ENCODE assay signal across 13 cellular contexts in the genomic region with DNA sequence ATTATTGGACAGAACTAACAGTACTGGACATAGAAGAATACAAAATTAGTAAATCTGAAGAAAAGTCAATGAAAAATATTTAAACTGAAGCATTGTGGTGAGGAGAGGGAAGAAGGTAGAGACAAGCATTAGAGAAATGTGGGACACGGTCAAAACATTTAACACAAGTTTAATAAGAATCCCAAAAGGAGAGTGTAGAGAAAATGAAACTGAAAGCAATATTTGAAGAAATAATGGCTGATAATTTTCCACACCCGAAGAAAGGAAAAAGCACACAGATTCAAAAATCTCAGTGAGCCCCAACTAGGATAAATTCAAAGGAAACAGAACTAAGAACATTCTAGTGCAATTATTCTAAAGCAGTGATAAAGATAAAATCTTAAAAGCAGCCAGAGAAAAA.
DNase-seq lines count a peak whose midpoint lies in the region; ATAC-seq and TF ChIP-seq lines count a peak whose summit lies in the region.
"Had no signal": no experiment of that assay in that cellular context is flagged by ENCODE, and none has a peak within 500 bp of the region (broad histone marks: within the 10 kb centered on the region; RNA-seq: fewer than 3 reads in every experiment).

No MANE protein-coding gene starts in this region.

- no peak overlapping the region for H3K27ac ChIP-seq in IMR-90 (ENCODE audit: insufficient read depth, low read length)
- no peak overlapping the region for H3K27ac ChIP-seq in dorsolateral prefrontal cortex
- no peak overlapping the region for H3K27ac ChIP-seq in body of pancreas
- H3K27ac ChIP-seq: heart left ventricle had no signal

- H2AK9ac ChIP-seq in IMR-90 (replicated peaks; ENCODE audit: low read depth, low read length, poor library complexity), result no peak overlapping the region

- CTCF ChIA-PET in IMR-90 (lab: Yijun Ruan, JAX), result no interaction called here

- H3K4me3 ChIP-seq in IMR-90 (ENCODE audit: insufficient read depth, low read depth, low read length), result no peak overlapping the region
- peak overlapping the region in 30 of 59 donors; percentile 1 to 47 (median 25) for H3K4me3 ChIP-seq in dorsolateral prefrontal cortex
- H3K4me3 ChIP-seq in mucosa of stomach (ENCODE audit: low read length), result no peak overlapping the region
- H3K4me3 ChIP-seq in body of pancreas, result no peak overlapping the region

- no peaks in the 10 kb centered on the region for H3K9me3 ChIP-seq in IMR-90 (ENCODE audit: control insufficient read depth, insufficient read depth, low read length)
- no peaks in the 10 kb centered on the region for H3K9me3 ChIP-seq in mucosa of stomach (ENCODE audit: control insufficient read depth, low read length)
- H3K9me3 ChIP-seq in body of pancreas, result no peaks in the 10 kb centered on the region
- H3K9me3 ChIP-seq: heart left ventricle had no signal

- H3K4me1 ChIP-seq in IMR-90 (ENCODE audit: control insufficient read depth, insufficient read depth, low read length) (no peaks in the 10 kb centered on the region), mucosa of stomach (ENCODE audit: control insufficient read depth, insufficient read depth, low read length) (no peaks in the 10 kb centered on the region), body of pancreas (no peaks in the 10 kb centered on the region)
- H3K4me1 ChIP-seq: heart left ventricle had no signal

- H3K14ac ChIP-seq in IMR-90 (replicated peaks; ENCODE audit: low read depth, low read length), result no peak overlapping the region

- no peak overlapping the region for H2BK120ac ChIP-seq in IMR-90 (ENCODE audit: low read depth, low read length)

- no peak for ATAC-seq in IMR-90 (ENCODE audit: low read depth)
- ATAC-seq in body of pancreas, result no peak
- ATAC-seq: activated naive CD8-positive, alpha-beta T cell treated with anti-CD3 and anti-CD28 coated beads, Interleukin-2, amount 50 U/mL, for 24 hours; heart left ventricle; Right ventricle myocardium inferior had no signal

- no peaks in the 10 kb centered on the region for H3K79me1 ChIP-seq in IMR-90 (ENCODE audit: low read depth in 1 of 2, low read length in 2 of 2)

- H3K9ac ChIP-seq in IMR-90 (ENCODE audit: low read depth, low read length) (no peak overlapping the region), mucosa of stomach (ENCODE audit: low read length) (peak overlapping the region; percentile 45)

- H2BK20ac ChIP-seq in IMR-90 (ENCODE audit: low read depth, low read length), result no peak overlapping the region

- H3K36me3 ChIP-seq in IMR-90 (ENCODE audit: control insufficient read depth, insufficient read depth, low read length) (no peaks in the 10 kb centered on the region), mucosa of stomach (ENCODE audit: control insufficient read depth, insufficient read depth, low read length) (no peaks in the 10 kb centered on the region), body of pancreas (replicated peaks in 1 of 2; ENCODE audit: insufficient read depth in 1 of 2, low read depth in 2 of 2) (no peaks in the 10 kb centered on the region)
- H3K36me3 ChIP-seq: heart left ventricle had no signal

- in situ Hi-C loops in ACHN (cut with HindIII; ENCODE audit: low pct_ligation_motif_present, low pct_unique_long_range_greater_than_20kb, low sequenced_read_pairs), result no loop called here
- in situ Hi-C loops in IMR-90 (cut with MboI; ENCODE audit: low sequenced_read_pairs), result no loop called here

- no peak overlapping the region for H3K18ac ChIP-seq in IMR-90 (ENCODE audit: low read depth, low read length)

- H2BK15ac ChIP-seq in IMR-90 (ENCODE audit: low read depth, low read length), result no peak overlapping the region

- H4K5ac ChIP-seq in IMR-90 (ENCODE audit: low read depth, low read length), result no peak overlapping the region

- no peak for TF ChIP-seq POLR2A in IMR-90 (IDR thresholded peaks at IDR 0.05; ENCODE audit: low read depth, low read length)
- TF ChIP-seq POLR2A in body of pancreas (IDR thresholded peaks at IDR 0.05), result no peak

- H3K9me1 ChIP-seq in IMR-90 (ENCODE audit: insufficient read depth, low read length), result no peaks in the 10 kb centered on the region

- no peak overlapping the region for H2BK5ac ChIP-seq in IMR-90 (ENCODE audit: low read depth, low read length, poor library complexity, severe bottlenecking)

- no peak for TF ChIP-seq RAD21 in IMR-90 (IDR thresholded peaks at IDR 0.05; ENCODE audit: low read length)

- DNase-seq in ACHN (peak; percentile 62), IMR-90 (no peak), dorsolateral prefrontal cortex (no peak), SKM-1 treated with dmso at 0.1 percent for 144 hours (lab: John Stamatoyannopoulos, UW; ENCODE audit: unreplicated experiment) (no peak), body of pancreas (no peak), glomerular visceral epithelial cell (ENCODE audit: extremely low spot score) (no peak)
- DNase-seq in activated T-cell treated with anti-CD3 and anti-CD28 coated beads, Interleukin-2, amount 50 U/mL, for 48 hours, result no peak
- DNase-seq: activated naive CD8-positive, alpha-beta T cell treated with anti-CD3 and anti-CD28 coated beads, Interleukin-2, amount 50 U/mL, for 24 hours; heart left ventricle; MV-4-11; NCI-H748 treated with DMSO at 0.1 percent for 48 hours had no signal

- intact Hi-C loops in IMR-90 (cut with micrococcal nuclease) (no loop called here), dorsolateral prefrontal cortex (cut with DNase I) (no loop called here), body of pancreas (cut with DNase I) (no loop called here)

- no peak overlapping the region for H4K91ac ChIP-seq in IMR-90 (ENCODE audit: insufficient read depth, low read depth, low read length)

- no peak overlapping the region for H2AFZ ChIP-seq in IMR-90 (replicated peaks; ENCODE audit: low read length, poor library complexity)

- H3K27me3 ChIP-seq in IMR-90 (ENCODE audit: control insufficient read depth, insufficient read depth, low read length) (no peaks in the 10 kb centered on the region), dorsolateral prefrontal cortex (no peaks in the 10 kb centered on the region), mucosa of stomach (ENCODE audit: control insufficient read depth, insufficient read depth, low read length) (no peaks in the 10 kb centered on the region), body of pancreas (no peaks in the 10 kb centered on the region)
- H3K27me3 ChIP-seq: heart left ventricle had no signal

- dilution Hi-C loops in IMR-90 (cut with HindIII; ENCODE audit: low sequenced_read_pairs, unreplicated experiment), result no loop called here

- no peak overlapping the region for H3K23ac ChIP-seq in IMR-90 (ENCODE audit: low read depth, low read length)

- no peak overlapping the region for H2AK5ac ChIP-seq in IMR-90 (ENCODE audit: low read depth, low read length)

- H3K4me2 ChIP-seq in IMR-90 (ENCODE audit: low read depth, low read length), result 0 out of 2 replicates have a peak overlapping the region, but pooled peaks have one; percentile 40

- POLR2A ChIA-PET in IMR-90 (lab: Charles Lee; ENCODE audit: unreplicated experiment), result no interaction called here

- H3K4ac ChIP-seq in IMR-90 (ENCODE audit: low read depth, low read length), result no peak overlapping the region

- H4K8ac ChIP-seq in IMR-90 (ENCODE audit: low read depth in 2 of 2, low read length in 2 of 2), result no peak overlapping the region; a peak in 1 of 4 replicates

- WGBS in IMR-90 (ENCODE audit: extremely low coverage in 2 of 2, insufficient read length in 1 of 2), 2 experiments, result no CpG with 5 or more reads among the region's 2 CpGs
- WGBS in body of pancreas, 2 donors, result 66 to 75% methylated on average over 2 of the region's 2 CpGs

- TF ChIP-seq CTCF in IMR-90 (conservative IDR thresholded peaks at IDR 0.05; ENCODE audit: low read depth, low read length) (no peak), dorsolateral prefrontal cortex (IDR thresholded peaks at IDR 0.05 in 54 of 56, conservative IDR thresholded peaks at IDR 0.05 in 2 of 56; ENCODE audit: low read depth in 1 of 56, partially characterized antibody in 56 of 56) (no peak), body of pancreas (IDR thresholded peaks at IDR 0.05) (no peak)

- no peak overlapping the region for H3K56ac ChIP-seq in IMR-90 (ENCODE audit: extremely low read depth, insufficient read depth, low read length)

- no TSS peak for BruUV-seq in IMR-90 (replicated peaks; lab: Mats Ljungman, UMichigan)

- H4K20me1 ChIP-seq in IMR-90 (ENCODE audit: insufficient read depth, low read length), result no peaks in the 10 kb centered on the region

TF ChIP-seq in IMR-90, 13 proteins besides CTCF, POLR2A, EP300 and RAD21:
- TF ChIP-seq CEBPB (IDR thresholded peaks at IDR 0.05; ENCODE audit: low read depth, low read length), result no peak
- TF ChIP-seq RFX5 (IDR thresholded peaks at IDR 0.05; ENCODE audit: low read depth, low read length), result no peak
- TF ChIP-seq RCOR1 (IDR thresholded peaks at IDR 0.05; ENCODE audit: insufficient replicate concordance, low read length), result no peak
- no peak for TF ChIP-seq CHD1 (IDR thresholded peaks at IDR 0.05; ENCODE audit: low read depth, low read length)
- no peak for TF ChIP-seq MXI1 (IDR thresholded peaks at IDR 0.05; ENCODE audit: borderline replicate concordance, low read depth, low read length)
- TF ChIP-seq MAFK (IDR thresholded peaks at IDR 0.05; ENCODE audit: low read depth, low read length), result no peak
- no peak for TF ChIP-seq MAZ (IDR thresholded peaks at IDR 0.05; ENCODE audit: borderline replicate concordance, low read depth, low read length)
TF ChIP-seq in IMR-90: peak in this region for 0.

Comparison
In these comparisons a context has a peak if more than half of its experiments do, and no peak if none do; other contexts are left out.
1. H3K4me3 ChIP-seq: peak in dorsolateral prefrontal cortex (30 of 59); none in IMR-90 (single experiment), mucosa of stomach (single experiment) and body of pancreas (0 of 2).